15 cellular contexts compared by ENCODE assay signal in the genomic region with DNA sequence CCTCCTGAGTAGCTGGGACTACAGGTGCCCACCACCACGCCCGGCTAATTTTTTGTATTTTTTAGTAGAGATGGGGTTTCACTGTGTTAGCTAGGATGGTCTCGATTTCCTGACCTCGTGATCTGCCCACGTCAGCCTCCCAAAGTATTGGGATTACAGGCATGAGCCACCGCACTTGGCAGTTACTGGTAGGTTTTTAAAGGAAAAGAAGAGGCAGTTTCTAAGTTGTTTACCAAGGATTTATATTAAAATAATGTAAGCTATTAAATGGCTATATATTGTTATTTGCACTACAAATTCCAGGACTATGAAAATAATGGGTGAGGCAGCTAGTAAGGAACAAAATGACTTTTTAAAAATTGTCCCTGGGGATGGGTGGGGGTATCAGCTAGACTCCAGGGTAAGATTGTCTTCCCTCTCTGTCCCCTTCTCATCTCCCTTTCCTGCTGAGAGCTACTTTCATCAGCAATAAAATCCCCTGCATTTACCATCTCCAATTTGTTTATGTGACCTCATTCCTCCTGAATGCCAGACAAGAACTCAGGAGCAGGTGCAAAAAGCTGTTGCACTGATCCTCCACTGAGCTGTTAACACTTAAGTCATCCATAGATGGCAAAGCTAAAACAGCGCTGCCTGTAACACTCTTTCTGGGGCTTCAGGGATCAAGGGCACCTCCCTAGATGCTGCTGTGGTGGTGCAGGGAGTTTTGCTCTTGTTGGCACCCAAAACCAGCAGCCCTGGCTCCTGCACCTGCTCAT.
DNase-seq lines count a peak whose midpoint lies in the region; ATAC-seq and TF ChIP-seq lines count a peak whose summit lies in the region.
"Had no signal": no experiment of that assay in that cellular context is flagged by ENCODE, and none has a peak within 500 bp of the region (broad histone marks: within the 10 kb centered on the region; RNA-seq: fewer than 3 reads in every experiment).

No MANE protein-coding gene starts in this region.

- DNase-seq in fibroblast of villous mesenchyme (ENCODE audit: low read depth) (peak; percentile 8), prostate gland (ENCODE audit: low spot score) (peak; percentile 27), kidney glomerular epithelial cell (lab: John Stamatoyannopoulos, UW) (no peak)
- DNase-seq: C1 segment of cervical spinal cord; CD4-positive, alpha-beta memory T cell; DMS79; GOT3; HFFc6 had no signal

- no peak overlapping the region for H3K4me3 ChIP-seq in HEK293 (ENCODE audit: low read depth, low read length)
- H3K4me3 ChIP-seq in fibroblast of villous mesenchyme (ENCODE audit: low read depth, low read length), result no peak overlapping the region
- H3K4me3 ChIP-seq in prostate gland, result no peak overlapping the region
- H3K4me3 ChIP-seq: HAP-1 had no signal

- CTCF ChIA-PET in HEK293 (lab: Yijun Ruan, JAX), result interaction anchor here (0.5 kb wide), 1 partner anchor 214 kb away, joined by 4 read pairs; no protein-coding TSS in a partner anchor

- H3K4me1 ChIP-seq in HEK293 (ENCODE audit: control insufficient read depth, insufficient read depth, low read length), result no peaks in the 10 kb centered on the region
- no peaks in the 10 kb centered on the region for H3K4me1 ChIP-seq in prostate gland (replicated peaks)
- H3K4me1 ChIP-seq: HAP-1 had no signal

- TF ChIP-seq POLR2A in prostate gland (IDR thresholded peaks at IDR 0.05), result no peak

- H3K36me3 ChIP-seq in HEK293 (ENCODE audit: control insufficient read depth in 2 of 2, insufficient read depth in 1 of 2, low read length in 2 of 2) (no peaks in the 10 kb centered on the region), prostate gland (no peaks in the 10 kb centered on the region)
- H3K36me3 ChIP-seq: HAP-1 had no signal

- peak overlapping the region; percentile 18 for H3K27ac ChIP-seq in 22Rv1
- no peak overlapping the region for H3K27ac ChIP-seq in HEK293 (ENCODE audit: extremely low read depth, low read depth, low read length)
- H3K27ac ChIP-seq in prostate gland, result no peak overlapping the region
- H3K27ac ChIP-seq: KMS-11 had no signal

- POLR2A ChIA-PET in HEK293 (lab: Yijun Ruan, JAX), result no interaction called here

- H3K27me3 ChIP-seq in prostate gland (replicated peaks; ENCODE audit: insufficient read depth), result no peaks in the 10 kb centered on the region

- ATAC-seq in HG03097 (IDR thresholded peaks at IDR 0.05; ENCODE audit: low FRiP score, unreplicated experiment) (no peak), GM21825 (IDR thresholded peaks at IDR 0.05; ENCODE audit: unreplicated experiment) (no peak)
- ATAC-seq: HepG2 had no signal

- no peaks in the 10 kb centered on the region for H3K9me3 ChIP-seq in HEK293 (ENCODE audit: control insufficient read depth, insufficient read depth, low read depth, low read length)
- no peaks in the 10 kb centered on the region for H3K9me3 ChIP-seq in prostate gland
- H3K9me3 ChIP-seq: HAP-1 had no signal

- 87% methylated on average over 7 of the region's 7 CpGs for WGBS in prostate gland

- intact Hi-C loops in prostate gland (cut with DNase I), result no loop called here

- no peak for TF ChIP-seq CTCF in 22Rv1 (IDR thresholded peaks at IDR 0.05)
- TF ChIP-seq CTCF in HEK293 (tag by site-specific recombination; IDR thresholded peaks at IDR 0.05), result no peak
- no peak for TF ChIP-seq CTCF in fibroblast of villous mesenchyme (IDR thresholded peaks at IDR 0.05; ENCODE audit: insufficient read depth, low read depth, low read length)
- no peak for TF ChIP-seq CTCF in prostate gland (IDR thresholded peaks at IDR 0.05)

TF ChIP-seq in HEK293, 187 proteins besides CTCF, POLR2A, EP300 and RAD21:
- TF ChIP-seq MZF1 (tag by site-specific recombination; IDR thresholded peaks at IDR 0.05; ENCODE audit: borderline replicate concordance) (peak; percentile 45; the same call in 1 of the 2 replicates), OSR2 (tag by site-specific recombination; IDR thresholded peaks at IDR 0.05) (peak; percentile 46; the same call in 1 of the 2 replicates), TRIM28 (IDR thresholded peaks at IDR 0.05; ENCODE audit: borderline replicate concordance, low read length) (0 out of 2 replicates have a peak, but pooled peaks have one; percentile 62), ZNF473 (tag by site-specific recombination; IDR thresholded peaks at IDR 0.05) (no peak), ZNF112 (tag by site-specific recombination; IDR thresholded peaks at IDR 0.05) (no peak)
- TF ChIP-seq, protein P1, sequence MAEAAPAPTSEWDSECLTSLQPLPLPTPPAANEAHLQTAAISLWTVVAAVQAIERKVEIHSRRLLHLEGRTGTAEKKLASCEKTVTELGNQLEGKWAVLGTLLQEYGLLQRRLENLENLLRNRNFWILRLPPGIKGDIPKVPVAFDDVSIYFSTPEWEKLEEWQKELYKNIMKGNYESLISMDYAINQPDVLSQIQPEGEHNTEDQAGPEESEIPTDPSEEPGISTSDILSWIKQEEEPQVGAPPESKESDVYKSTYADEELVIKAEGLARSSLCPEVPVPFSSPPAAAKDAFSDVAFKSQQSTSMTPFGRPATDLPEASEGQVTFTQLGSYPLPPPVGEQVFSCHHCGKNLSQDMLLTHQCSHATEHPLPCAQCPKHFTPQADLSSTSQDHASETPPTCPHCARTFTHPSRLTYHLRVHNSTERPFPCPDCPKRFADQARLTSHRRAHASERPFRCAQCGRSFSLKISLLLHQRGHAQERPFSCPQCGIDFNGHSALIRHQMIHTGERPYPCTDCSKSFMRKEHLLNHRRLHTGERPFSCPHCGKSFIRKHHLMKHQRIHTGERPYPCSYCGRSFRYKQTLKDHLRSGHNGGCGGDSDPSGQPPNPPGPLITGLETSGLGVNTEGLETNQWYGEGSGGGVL (tag by site-specific recombination; IDR thresholded peaks at IDR 0.05), result peak; percentile 40; the same call in 1 of the 2 replicates
